Comparison of ENCODE assay signal across 2 cellular contexts in the genomic region with DNA sequence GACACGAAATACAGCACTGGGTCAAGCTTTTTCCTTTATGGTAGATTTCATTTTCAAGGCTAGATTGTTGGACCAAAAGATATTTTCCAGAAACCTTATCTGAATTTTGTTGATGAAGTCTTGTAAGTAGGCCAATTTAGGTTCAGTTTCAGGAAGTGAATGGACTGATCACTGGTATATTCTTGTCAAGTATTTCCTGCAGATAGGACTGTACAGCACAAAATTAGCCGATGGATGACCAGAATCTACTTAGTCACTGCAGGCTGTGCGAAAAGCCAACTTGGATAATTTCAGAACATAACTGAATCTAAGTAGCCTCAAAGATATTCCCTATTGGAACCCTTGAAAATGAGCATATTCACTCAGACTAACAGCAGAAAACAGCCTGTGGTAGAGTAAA.
TF ChIP-seq lines count a peak whose summit lies in the region.

No MANE protein-coding gene starts in this region.

TF ChIP-seq in SK-N-SH, 30 proteins besides CTCF, POLR2A, EP300 and RAD21:
- TF ChIP-seq, protein P1, sequence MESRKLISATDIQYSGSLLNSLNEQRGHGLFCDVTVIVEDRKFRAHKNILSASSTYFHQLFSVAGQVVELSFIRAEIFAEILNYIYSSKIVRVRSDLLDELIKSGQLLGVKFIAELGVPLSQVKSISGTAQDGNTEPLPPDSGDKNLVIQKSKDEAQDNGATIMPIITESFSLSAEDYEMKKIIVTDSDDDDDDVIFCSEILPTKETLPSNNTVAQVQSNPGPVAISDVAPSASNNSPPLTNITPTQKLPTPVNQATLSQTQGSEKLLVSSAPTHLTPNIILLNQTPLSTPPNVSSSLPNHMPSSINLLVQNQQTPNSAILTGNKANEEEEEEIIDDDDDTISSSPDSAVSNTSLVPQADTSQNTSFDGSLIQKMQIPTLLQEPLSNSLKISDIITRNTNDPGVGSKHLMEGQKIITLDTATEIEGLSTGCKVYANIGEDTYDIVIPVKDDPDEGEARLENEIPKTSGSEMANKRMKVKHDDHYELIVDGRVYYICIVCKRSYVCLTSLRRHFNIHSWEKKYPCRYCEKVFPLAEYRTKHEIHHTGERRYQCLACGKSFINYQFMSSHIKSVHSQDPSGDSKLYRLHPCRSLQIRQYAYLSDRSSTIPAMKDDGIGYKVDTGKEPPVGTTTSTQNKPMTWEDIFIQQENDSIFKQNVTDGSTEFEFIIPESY (IDR thresholded peaks at IDR 0.05; ENCODE audit: borderline replicate concordance, low read depth), result no peak
- TF ChIP-seq, protein P2, sequence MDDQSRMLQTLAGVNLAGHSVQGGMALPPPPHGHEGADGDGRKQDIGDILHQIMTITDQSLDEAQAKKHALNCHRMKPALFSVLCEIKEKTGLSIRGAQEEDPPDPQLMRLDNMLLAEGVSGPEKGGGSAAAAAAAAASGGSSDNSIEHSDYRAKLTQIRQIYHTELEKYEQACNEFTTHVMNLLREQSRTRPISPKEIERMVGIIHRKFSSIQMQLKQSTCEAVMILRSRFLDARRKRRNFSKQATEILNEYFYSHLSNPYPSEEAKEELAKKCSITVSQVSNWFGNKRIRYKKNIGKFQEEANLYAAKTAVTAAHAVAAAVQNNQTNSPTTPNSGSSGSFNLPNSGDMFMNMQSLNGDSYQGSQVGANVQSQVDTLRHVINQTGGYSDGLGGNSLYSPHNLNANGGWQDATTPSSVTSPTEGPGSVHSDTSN (IDR thresholded peaks at IDR 0.05), result no peak
- no peak for TF ChIP-seq FOSL2 (IDR thresholded peaks at IDR 0.05; ENCODE audit: borderline replicate concordance, low read depth)
- TF ChIP-seq, protein P3, sequence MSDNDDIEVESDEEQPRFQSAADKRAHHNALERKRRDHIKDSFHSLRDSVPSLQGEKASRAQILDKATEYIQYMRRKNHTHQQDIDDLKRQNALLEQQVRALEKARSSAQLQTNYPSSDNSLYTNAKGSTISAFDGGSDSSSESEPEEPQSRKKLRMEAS (IDR thresholded peaks at IDR 0.05; ENCODE audit: low read depth), result no peak

TF ChIP-seq in SK-N-SH treated with all-trans-retinoic acid at 6 μM for 48 hours, 23 proteins besides CTCF, POLR2A, EP300 and RAD21:
- TF ChIP-seq RARB (CRISPR knock-in tag; IDR thresholded peaks at IDR 0.05) (no peak), ZFP3 (CRISPR knock-in tag; IDR thresholded peaks at IDR 0.05) (no peak), OSR1 (CRISPR knock-in tag; IDR thresholded peaks at IDR 0.05) (no peak), PPARA (CRISPR knock-in tag; IDR thresholded peaks at IDR 0.05; ENCODE audit: borderline replicate concordance) (no peak), ZFP30 (CRISPR knock-in tag; IDR thresholded peaks at IDR 0.05) (no peak), TCF4 (CRISPR knock-in tag; IDR thresholded peaks at IDR 0.05; ENCODE audit: borderline replicate concordance) (no peak), ESRRG (CRISPR knock-in tag; IDR thresholded peaks at IDR 0.05) (no peak), ZNF8 (CRISPR knock-in tag; IDR thresholded peaks at IDR 0.05) (no peak), ZNF70 (CRISPR knock-in tag; IDR thresholded peaks at IDR 0.05) (no peak), TOX (CRISPR knock-in tag; IDR thresholded peaks at IDR 0.05; ENCODE audit: borderline replicate concordance) (no peak), ISL1 (CRISPR knock-in tag; IDR thresholded peaks at IDR 0.05) (no peak), BACH2 (CRISPR knock-in tag; IDR thresholded peaks at IDR 0.05; ENCODE audit: borderline replicate concordance) (no peak), ARNTL (CRISPR knock-in tag; IDR thresholded peaks at IDR 0.05; ENCODE audit: borderline replicate concordance, low read depth) (no peak), SNAI2 (CRISPR knock-in tag; IDR thresholded peaks at IDR 0.05) (no peak)
- TF ChIP-seq, protein P4, sequence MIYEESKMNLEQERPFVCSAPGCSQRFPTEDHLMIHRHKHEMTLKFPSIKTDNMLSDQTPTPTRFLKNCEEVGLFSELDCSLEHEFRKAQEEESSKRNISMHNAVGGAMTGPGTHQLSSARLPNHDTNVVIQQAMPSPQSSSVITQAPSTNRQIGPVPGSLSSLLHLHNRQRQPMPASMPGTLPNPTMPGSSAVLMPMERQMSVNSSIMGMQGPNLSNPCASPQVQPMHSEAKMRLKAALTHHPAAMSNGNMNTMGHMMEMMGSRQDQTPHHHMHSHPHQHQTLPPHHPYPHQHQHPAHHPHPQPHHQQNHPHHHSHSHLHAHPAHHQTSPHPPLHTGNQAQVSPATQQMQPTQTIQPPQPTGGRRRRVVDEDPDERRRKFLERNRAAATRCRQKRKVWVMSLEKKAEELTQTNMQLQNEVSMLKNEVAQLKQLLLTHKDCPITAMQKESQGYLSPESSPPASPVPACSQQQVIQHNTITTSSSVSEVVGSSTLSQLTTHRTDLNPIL (CRISPR knock-in tag; IDR thresholded peaks at IDR 0.05; ENCODE audit: low read depth), result no peak
- TF ChIP-seq, protein P5, sequence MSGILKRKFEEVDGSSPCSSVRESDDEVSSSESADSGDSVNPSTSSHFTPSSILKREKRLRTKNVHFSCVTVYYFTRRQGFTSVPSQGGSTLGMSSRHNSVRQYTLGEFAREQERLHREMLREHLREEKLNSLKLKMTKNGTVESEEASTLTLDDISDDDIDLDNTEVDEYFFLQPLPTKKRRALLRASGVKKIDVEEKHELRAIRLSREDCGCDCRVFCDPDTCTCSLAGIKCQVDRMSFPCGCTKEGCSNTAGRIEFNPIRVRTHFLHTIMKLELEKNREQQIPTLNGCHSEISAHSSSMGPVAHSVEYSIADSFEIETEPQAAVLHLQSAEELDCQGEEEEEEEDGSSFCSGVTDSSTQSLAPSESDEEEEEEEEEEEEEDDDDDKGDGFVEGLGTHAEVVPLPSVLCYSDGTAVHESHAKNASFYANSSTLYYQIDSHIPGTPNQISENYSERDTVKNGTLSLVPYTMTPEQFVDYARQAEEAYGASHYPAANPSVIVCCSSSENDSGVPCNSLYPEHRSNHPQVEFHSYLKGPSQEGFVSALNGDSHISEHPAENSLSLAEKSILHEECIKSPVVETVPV (CRISPR knock-in tag; IDR thresholded peaks at IDR 0.05), result no peak
- TF ChIP-seq, protein P6, sequence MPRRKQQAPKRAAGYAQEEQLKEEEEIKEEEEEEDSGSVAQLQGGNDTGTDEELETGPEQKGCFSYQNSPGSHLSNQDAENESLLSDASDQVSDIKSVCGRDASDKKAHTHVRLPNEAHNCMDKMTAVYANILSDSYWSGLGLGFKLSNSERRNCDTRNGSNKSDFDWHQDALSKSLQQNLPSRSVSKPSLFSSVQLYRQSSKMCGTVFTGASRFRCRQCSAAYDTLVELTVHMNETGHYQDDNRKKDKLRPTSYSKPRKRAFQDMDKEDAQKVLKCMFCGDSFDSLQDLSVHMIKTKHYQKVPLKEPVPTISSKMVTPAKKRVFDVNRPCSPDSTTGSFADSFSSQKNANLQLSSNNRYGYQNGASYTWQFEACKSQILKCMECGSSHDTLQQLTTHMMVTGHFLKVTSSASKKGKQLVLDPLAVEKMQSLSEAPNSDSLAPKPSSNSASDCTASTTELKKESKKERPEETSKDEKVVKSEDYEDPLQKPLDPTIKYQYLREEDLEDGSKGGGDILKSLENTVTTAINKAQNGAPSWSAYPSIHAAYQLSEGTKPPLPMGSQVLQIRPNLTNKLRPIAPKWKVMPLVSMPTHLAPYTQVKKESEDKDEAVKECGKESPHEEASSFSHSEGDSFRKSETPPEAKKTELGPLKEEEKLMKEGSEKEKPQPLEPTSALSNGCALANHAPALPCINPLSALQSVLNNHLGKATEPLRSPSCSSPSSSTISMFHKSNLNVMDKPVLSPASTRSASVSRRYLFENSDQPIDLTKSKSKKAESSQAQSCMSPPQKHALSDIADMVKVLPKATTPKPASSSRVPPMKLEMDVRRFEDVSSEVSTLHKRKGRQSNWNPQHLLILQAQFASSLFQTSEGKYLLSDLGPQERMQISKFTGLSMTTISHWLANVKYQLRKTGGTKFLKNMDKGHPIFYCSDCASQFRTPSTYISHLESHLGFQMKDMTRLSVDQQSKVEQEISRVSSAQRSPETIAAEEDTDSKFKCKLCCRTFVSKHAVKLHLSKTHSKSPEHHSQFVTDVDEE (CRISPR knock-in tag; IDR thresholded peaks at IDR 0.05), result no peak
